In the genomic region with DNA sequence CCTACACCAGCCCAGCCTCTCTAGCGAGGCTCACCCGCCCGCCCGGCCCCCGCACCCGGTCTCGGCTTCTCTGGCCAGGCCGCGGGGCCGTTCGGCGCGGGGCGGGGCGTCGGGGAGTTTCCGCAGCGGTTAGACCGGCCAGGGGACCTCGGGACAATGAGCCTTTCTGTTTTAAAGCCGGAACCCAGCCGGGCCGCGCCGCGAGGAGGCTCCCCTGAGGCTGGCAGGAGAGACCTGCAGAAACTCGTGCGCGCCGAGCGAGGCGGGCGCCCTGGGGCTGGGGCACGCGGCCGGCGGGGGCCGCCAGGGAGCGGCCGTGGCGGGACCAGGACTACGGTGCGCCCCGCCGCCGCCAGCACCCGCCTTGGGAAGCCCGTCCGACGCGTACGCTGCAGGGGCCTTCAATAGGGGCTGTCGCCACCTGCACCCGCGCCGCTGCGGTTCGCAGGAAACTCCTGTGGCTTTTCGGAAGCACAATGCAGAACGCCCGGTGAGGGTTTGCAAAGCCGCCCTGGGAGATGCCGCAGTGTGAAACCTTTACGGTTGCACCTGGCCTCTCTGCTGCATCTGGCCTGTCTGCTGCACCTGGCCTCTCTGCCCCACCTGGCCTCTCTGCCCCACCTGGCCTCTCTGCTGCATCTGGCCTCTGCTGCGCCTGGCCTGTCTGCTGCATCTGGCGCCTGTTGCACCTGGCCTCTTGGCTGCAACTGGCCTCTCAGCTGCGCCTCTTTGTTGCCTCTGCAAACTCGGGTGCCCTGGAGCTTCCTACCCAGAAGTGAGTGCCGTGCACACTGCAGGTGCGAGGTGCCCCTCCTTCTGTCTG, we compare ENCODE assay signal across 8 cellular contexts.
A peak's percentile ranks its signal among the peaks of the same experiment; 100 is the strongest.
DNase-seq lines count a peak whose midpoint lies in the region; ATAC-seq, FAIRE-seq and TF ChIP-seq lines count a peak whose summit lies in the region.

No MANE protein-coding gene starts in this region.

- FAIRE-seq in GM12878 (lab: Jason Lieb, UNC) (peak; percentile 89), small intestine (lab: Jason Lieb, UNC) (no peak)

- no peak overlapping the region for H3K27ac ChIP-seq in GM12878 (ENCODE audit: control insufficient read depth, insufficient read depth)
- H3K27ac ChIP-seq in iPS-20b (ENCODE audit: low read length): no peak overlapping the region
- peak overlapping the region in 1 of 2 donors; percentile 72 for H3K27ac ChIP-seq in small intestine (ENCODE audit: low read depth in 1 of 2, low read length in 1 of 2)

- no peak for TF ChIP-seq RAD21 in GM12878 (IDR thresholded peaks at IDR 0.05; ENCODE audit: insufficient read depth, low read depth, low read length)

- intact Hi-C loops in GM12878 (cut with micrococcal nuclease; ENCODE audit: unreplicated experiment): no loop called here

- TF ChIP-seq POLR2A in GM12878 (IDR thresholded peaks at IDR 0.05; ENCODE audit: low read depth, low read length): no peak

- H3K36me3 ChIP-seq in GM12878 (ENCODE audit: control insufficient read depth in 2 of 2, insufficient read depth in 2 of 2, low read length in 1 of 2) (no peaks in the 10 kb centered on the region), iPS-20b (ENCODE audit: insufficient read depth, low read depth, low read length) (no peaks in the 10 kb centered on the region), small intestine (ENCODE audit: control insufficient read depth in 2 of 2, insufficient read depth in 2 of 2, low read length in 2 of 2) (no peaks in the 10 kb centered on the region)

- TF ChIP-seq EP300 in GM12878 (IDR thresholded peaks at IDR 0.05; ENCODE audit: borderline replicate concordance in 1 of 2, control insufficient read depth in 1 of 2, low read depth in 2 of 2, low read length in 2 of 2): no peak

- no peaks in the 10 kb centered on the region; the same call in 1 of the 2 replicates for H4K20me1 ChIP-seq in GM12878 (ENCODE audit: control insufficient read depth, insufficient read depth)

- SMC1A ChIA-PET in GM12878 (lab: Charles Lee; ENCODE audit: uncharacterized antibody, unreplicated experiment): no interaction called here

- DNase-seq in ELR (ENCODE audit: low read depth) (peak; percentile 46), M059J (ENCODE audit: low read depth) (peak; percentile 16), T-helper 1 cell (peak in 4 of 5 donors; percentile 21 to 70 (median 28)), GM12878 (ENCODE audit: low read depth, low spot score) (peak; percentile 25), small intestine (peak; percentile 60), MV-4-11 (lab: John Stamatoyannopoulos, UW) (no peak)

- CTCF ChIA-PET in GM12878 (lab: Yijun Ruan, JAX): interaction anchor here (0.8 kb wide), 1 partner anchor 15 kb away, joined by 4 read pairs; no protein-coding TSS in a partner anchor

- in situ Hi-C loops in GM12878 (cut with MboI): no loop called here

- TF ChIP-seq CTCF in GM12878 (IDR thresholded peaks at IDR 0.05 in 2 of 3, conservative IDR thresholded peaks at IDR 0.05 in 1 of 3; ENCODE audit: control insufficient read depth in 2 of 3, extremely low read depth in 1 of 3, insufficient read depth in 1 of 3, low read depth in 3 of 3, low read length in 3 of 3): 0 out of 6 replicates have a peak, but pooled peaks of 1 of the 3 experiments have one; percentile 13

- under 1% methylated on average over 51 of the region's 70 CpGs for WGBS in GM12878 (ENCODE audit: insufficient coverage, insufficient replicate concordance, low lambda C conversion rate, missing lambda C conversion rate)
- 2 to 4% (median 3%) methylated on average over 54 to 70 of the region's 70 CpGs for WGBS in small intestine, 3 donors

- peak overlapping the region; percentile 29 for H3K4me3 ChIP-seq in GM12878
- peak overlapping the region; percentile 58; the same call in 1 of the 2 replicates for H3K4me3 ChIP-seq in iPS-20b (ENCODE audit: low read length)
- peak overlapping the region; percentile 46 to 61 for H3K4me3 ChIP-seq in small intestine (ENCODE audit: low read depth in 1 of 2, low read length in 2 of 2)

- H3K4me2 ChIP-seq in GM12878 (ENCODE audit: control insufficient read depth, insufficient read depth): peak overlapping the region; percentile 89

- H2AFZ ChIP-seq in GM12878 (ENCODE audit: control insufficient read depth, low read depth, low read length): peak overlapping the region; percentile 29

- no TSS peak for BruUV-seq in GM12878 (replicated peaks; lab: Mats Ljungman, UMichigan)

- H3K27me3 ChIP-seq in GM12878 (replicated peaks in 1 of 2; ENCODE audit: control insufficient read depth in 2 of 2, insufficient read depth in 2 of 2, low read length in 1 of 2) (no peaks in the 10 kb centered on the region), iPS-20b (ENCODE audit: insufficient read depth, low read length) (0 out of 2 replicates have a peak, but pooled peaks cover 4% of the 10 kb centered on the region), small intestine (ENCODE audit: control insufficient read depth in 2 of 2, insufficient read depth in 2 of 2, low read length in 2 of 2) (peaks cover 0 to 4% of the 10 kb centered on the region in 2 donors)

- H3K4me1 ChIP-seq in GM12878 (ENCODE audit: control insufficient read depth, insufficient read depth, low read length): peaks cover 7% of the 10 kb centered on the region
- no peaks in the 10 kb centered on the region; the same call in 1 of the 2 replicates for H3K4me1 ChIP-seq in iPS-20b (ENCODE audit: insufficient read depth, low read length)
- peaks cover 0 to 4% of the 10 kb centered on the region in 2 donors for H3K4me1 ChIP-seq in small intestine (ENCODE audit: control insufficient read depth in 2 of 2, insufficient read depth in 1 of 2, low read depth in 1 of 2, low read length in 1 of 2)

- POLR2A ChIA-PET in GM12878 (lab: Charles Lee): no interaction called here

- ATAC-seq in GM21825 (IDR thresholded peaks at IDR 0.05; ENCODE audit: unreplicated experiment) (peak; percentile 79), GM12878 (peak; percentile 88)

- no peak overlapping the region for H3K9ac ChIP-seq in GM12878 (ENCODE audit: control insufficient read depth, insufficient read depth, low read length)
- peak overlapping the region; percentile 45; the same call in 1 of the 2 replicates for H3K9ac ChIP-seq in iPS-20b (ENCODE audit: low read depth, low read length)

- no peaks in the 10 kb centered on the region; the same call in 2 of the 3 replicates for H3K9me3 ChIP-seq in GM12878 (replicated peaks; ENCODE audit: control insufficient read depth, insufficient read depth, low read length)
- no peaks in the 10 kb centered on the region for H3K9me3 ChIP-seq in iPS-20b (ENCODE audit: insufficient read depth, low read depth, low read length)
- H3K9me3 ChIP-seq in small intestine (ENCODE audit: control insufficient read depth, low read depth): no peaks in the 10 kb centered on the region

- H3K79me2 ChIP-seq in GM12878 (ENCODE audit: control insufficient read depth, insufficient read depth, low read length): no peaks in the 10 kb centered on the region

- RAD21 ChIA-PET in GM12878 (lab: Charles Lee; ENCODE audit: unreplicated experiment): interaction anchor here (0.6 kb wide), 1 partner anchor 1012 kb away, joined by 3 read pairs; no protein-coding TSS in a partner anchor

TF ChIP-seq in GM12878, 131 proteins besides CTCF, POLR2A, EP300 and RAD21 (continues in another document):
- no peak for TF ChIP-seq ZNF274 (IDR thresholded peaks at IDR 0.05; ENCODE audit: insufficient read depth, insufficient read length)
- TF ChIP-seq, protein P1, sequence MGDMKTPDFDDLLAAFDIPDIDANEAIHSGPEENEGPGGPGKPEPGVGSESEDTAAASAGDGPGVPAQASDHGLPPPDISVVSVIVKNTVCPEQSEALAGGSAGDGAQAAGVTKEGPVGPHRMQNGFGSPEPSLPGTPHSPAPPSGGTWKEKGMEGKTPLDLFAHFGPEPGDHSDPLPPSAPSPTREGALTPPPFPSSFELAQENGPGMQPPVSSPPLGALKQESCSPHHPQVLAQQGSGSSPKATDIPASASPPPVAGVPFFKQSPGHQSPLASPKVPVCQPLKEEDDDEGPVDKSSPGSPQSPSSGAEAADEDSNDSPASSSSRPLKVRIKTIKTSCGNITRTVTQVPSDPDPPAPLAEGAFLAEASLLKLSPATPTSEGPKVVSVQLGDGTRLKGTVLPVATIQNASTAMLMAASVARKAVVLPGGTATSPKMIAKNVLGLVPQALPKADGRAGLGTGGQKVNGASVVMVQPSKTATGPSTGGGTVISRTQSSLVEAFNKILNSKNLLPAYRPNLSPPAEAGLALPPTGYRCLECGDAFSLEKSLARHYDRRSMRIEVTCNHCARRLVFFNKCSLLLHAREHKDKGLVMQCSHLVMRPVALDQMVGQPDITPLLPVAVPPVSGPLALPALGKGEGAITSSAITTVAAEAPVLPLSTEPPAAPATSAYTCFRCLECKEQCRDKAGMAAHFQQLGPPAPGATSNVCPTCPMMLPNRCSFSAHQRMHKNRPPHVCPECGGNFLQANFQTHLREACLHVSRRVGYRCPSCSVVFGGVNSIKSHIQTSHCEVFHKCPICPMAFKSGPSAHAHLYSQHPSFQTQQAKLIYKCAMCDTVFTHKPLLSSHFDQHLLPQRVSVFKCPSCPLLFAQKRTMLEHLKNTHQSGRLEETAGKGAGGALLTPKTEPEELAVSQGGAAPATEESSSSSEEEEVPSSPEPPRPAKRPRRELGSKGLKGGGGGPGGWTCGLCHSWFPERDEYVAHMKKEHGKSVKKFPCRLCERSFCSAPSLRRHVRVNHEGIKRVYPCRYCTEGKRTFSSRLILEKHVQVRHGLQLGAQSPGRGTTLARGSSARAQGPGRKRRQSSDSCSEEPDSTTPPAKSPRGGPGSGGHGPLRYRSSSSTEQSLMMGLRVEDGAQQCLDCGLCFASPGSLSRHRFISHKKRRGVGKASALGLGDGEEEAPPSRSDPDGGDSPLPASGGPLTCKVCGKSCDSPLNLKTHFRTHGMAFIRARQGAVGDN (IDR thresholded peaks at IDR 0.05): peak; percentile 79
- TF ChIP-seq LARP7 (IDR thresholded peaks at IDR 0.05): peak; percentile 93
- TF ChIP-seq GABPA (IDR thresholded peaks at IDR 0.05; ENCODE audit: low read depth): peak; percentile 49; the same call in 1 of the 2 replicates
- peak in 1 of 2 experiments; percentile 18; a peak in 1 of 4 replicates for TF ChIP-seq ETV6 (conservative IDR thresholded peaks at IDR 0.05 in 1 of 2, IDR thresholded peaks at IDR 0.05 in 1 of 2; ENCODE audit: borderline replicate concordance in 1 of 2, low read depth in 1 of 2)
- peak in 1 of 2 experiments; percentile 49; a peak in 1 of 4 replicates for TF ChIP-seq IKZF2 (IDR thresholded peaks at IDR 0.05)
- peak; percentile 92 for TF ChIP-seq IKZF1 (conservative IDR thresholded peaks at IDR 0.05)
- TF ChIP-seq NBN (IDR thresholded peaks at IDR 0.05): peak; percentile 30; the same call in 1 of the 2 replicates
- TF ChIP-seq DPF2 (IDR thresholded peaks at IDR 0.05): peak; percentile 96
- peak; percentile 53; the same call in 1 of the 2 replicates for TF ChIP-seq POLR2AphosphoS5 (IDR thresholded peaks at IDR 0.05; ENCODE audit: low read length)
- peak; percentile 99 for TF ChIP-seq GATAD2B (conservative IDR thresholded peaks at IDR 0.05; ENCODE audit: low read depth)
- 0 out of 2 replicates have a peak, but pooled peaks have one; percentile 28 for TF ChIP-seq SMARCA5 (IDR thresholded peaks at IDR 0.05)
